20 cellular contexts compared by ENCODE assay signal in genomic region chr18:74611791-74612190, GRCh38.
"Had no signal": no experiment of that assay in that cellular context is flagged by ENCODE, and none has a peak within 500 bp of the region (broad histone marks: within the 10 kb centered on the region; RNA-seq: fewer than 3 reads in every experiment).

No MANE protein-coding gene starts in this region.

- H3K36me3 ChIP-seq: esophagus squamous epithelium, heart left ventricle, pancreas, stomach had no signal

- H3K9me3 ChIP-seq: pancreas had no signal

- H3K4me1 ChIP-seq: esophagus squamous epithelium, pancreas, stomach had no signal

- H3K27me3 ChIP-seq: esophagus squamous epithelium, heart left ventricle, pancreas, stomach had no signal

- ATAC-seq: heart left ventricle, left colon, left ventricle myocardium superior, pancreas had no signal

- H3K27ac ChIP-seq: epithelial cell of prostate, esophagus squamous epithelium, heart left ventricle, pancreas, stomach had no signal

- DNase-seq: cortex of kidney; effector memory CD4-positive, alpha-beta T cell; esophagus squamous epithelium; foreskin fibroblast; heart left ventricle; hippocampal formation; left colon; left ventricle myocardium superior; mesendoderm; naive B cell; occipital lobe; pancreas; small intestine; stimulated activated CD4-positive, alpha-beta T cell treated with anti-CD3 and anti-CD28 coated beads, Interleukin-12 subunit alpha, Interleukin-12 subunit beta, amount 100 ng/mL, for 4 hours; stimulated activated naive CD4-positive, alpha-beta T cell; stomach; trophoblast cell had no signal

- H3K4me3 ChIP-seq: esophagus squamous epithelium, heart left ventricle, lung, pancreas, stomach had no signal

- FAIRE-seq: endometrium, pancreas, small intestine had no signal
